ENCODE assay signal across 1 cellular context in genomic region chr1:117929340-117930172, GRCh38.
TF ChIP-seq lines count a peak whose summit lies in the region.

A gene with protein sequence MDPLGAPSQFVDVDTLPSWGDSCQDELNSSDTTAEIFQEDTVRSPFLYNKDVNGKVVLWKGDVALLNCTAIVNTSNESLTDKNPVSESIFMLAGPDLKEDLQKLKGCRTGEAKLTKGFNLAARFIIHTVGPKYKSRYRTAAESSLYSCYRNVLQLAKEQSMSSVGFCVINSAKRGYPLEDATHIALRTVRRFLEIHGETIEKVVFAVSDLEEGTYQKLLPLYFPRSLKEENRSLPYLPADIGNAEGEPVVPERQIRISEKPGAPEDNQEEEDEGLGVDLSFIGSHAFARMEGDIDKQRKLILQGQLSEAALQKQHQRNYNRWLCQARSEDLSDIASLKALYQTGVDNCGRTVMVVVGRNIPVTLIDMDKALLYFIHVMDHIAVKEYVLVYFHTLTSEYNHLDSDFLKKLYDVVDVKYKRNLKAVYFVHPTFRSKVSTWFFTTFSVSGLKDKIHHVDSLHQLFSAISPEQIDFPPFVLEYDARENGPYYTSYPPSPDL (minus strand): TSS chr1:117929621. CDS start chr1:117920357, 9,264 bp downstream.
TSS of gene WDR3 (plus strand) at chr1:117929739. CDS start at chr1:117933320, 3,581 bp downstream.

TF ChIP-seq in H1, 55 proteins besides CTCF, POLR2A, EP300 and RAD21 (continued from another document):
- TF ChIP-seq TCF12 (IDR thresholded peaks at IDR 0.05; ENCODE audit: low read depth, low read length) (no peak), SRF (IDR thresholded peaks at IDR 0.05; ENCODE audit: low read depth, low read length) (no peak), HDAC6 (IDR thresholded peaks at IDR 0.05; ENCODE audit: low read depth, low read length) (no peak), SAP30 (IDR thresholded peaks at IDR 0.05; ENCODE audit: insufficient read depth, insufficient replicate concordance, low read length) (peak; percentile 96), CBX8 (IDR thresholded peaks at IDR 0.05; ENCODE audit: borderline replicate concordance, low read depth, low read length) (no peak), JUND (IDR thresholded peaks at IDR 0.05; ENCODE audit: low read length) (no peak), RXRA (IDR thresholded peaks at IDR 0.05; ENCODE audit: insufficient read depth, low read depth, low read length) (no peak), SIX5 (IDR thresholded peaks at IDR 0.05; ENCODE audit: low read depth, low read length) (no peak), CTBP2 (IDR thresholded peaks at IDR 0.05; ENCODE audit: borderline replicate concordance, insufficient read depth, insufficient read length, low read length) (no peak), POU5F1 (IDR thresholded peaks at IDR 0.05; ENCODE audit: low read depth, low read length) (no peak), TBP (IDR thresholded peaks at IDR 0.05; ENCODE audit: low read depth, low read length) (peak; percentile 74), JUN (IDR thresholded peaks at IDR 0.05; ENCODE audit: low read depth, low read length) (no peak), FOSL1 (IDR thresholded peaks at IDR 0.05; ENCODE audit: insufficient read depth, low read depth, low read length) (no peak), CHD2 (IDR thresholded peaks at IDR 0.05; ENCODE audit: low read length) (no peak), KDM1A (IDR thresholded peaks at IDR 0.05; ENCODE audit: borderline replicate concordance, low read length) (no peak), KDM5A (IDR thresholded peaks at IDR 0.05; ENCODE audit: low read length) (no peak), TAF1 (IDR thresholded peaks at IDR 0.05; ENCODE audit: low read depth, low read length) (peak; percentile 82), TEAD4 (IDR thresholded peaks at IDR 0.05; ENCODE audit: low read depth, low read length) (no peak), NRF1 (IDR thresholded peaks at IDR 0.05; ENCODE audit: low read depth, low read length) (no peak), EGR1 (IDR thresholded peaks at IDR 0.05; ENCODE audit: borderline replicate concordance, low read depth, low read length) (no peak), BCL11A (IDR thresholded peaks at IDR 0.05; ENCODE audit: low read depth in 2 of 2, low read length in 2 of 2) (no peak), RNF2 (IDR thresholded peaks at IDR 0.05; ENCODE audit: borderline replicate concordance, low read depth, low read length, missing control alignments, poor library complexity, severe bottlenecking) (no peak), PHF8 (conservative IDR thresholded peaks at IDR 0.05; ENCODE audit: low read depth, low read length) (peak; percentile 76), SP1 (IDR thresholded peaks at IDR 0.05; ENCODE audit: low read depth, low read length) (peak; percentile 49; the same call in 1 of the 2 replicates), BRCA1 (IDR thresholded peaks at IDR 0.05; ENCODE audit: low read depth, low read length) (no peak), ZNF274 (IDR thresholded peaks at IDR 0.05; ENCODE audit: borderline replicate concordance, extremely low read depth, low read length) (no peak), SP4 (IDR thresholded peaks at IDR 0.05; ENCODE audit: low read length) (no peak), CBX5 (IDR thresholded peaks at IDR 0.05; ENCODE audit: low read depth, low read length) (no peak), SIN3A (conservative IDR thresholded peaks at IDR 0.05 in 1 of 2, IDR thresholded peaks at IDR 0.05 in 1 of 2; ENCODE audit: low read depth in 1 of 2, low read length in 2 of 2) (peak; percentile 45 to 69; a peak in 2 of 4 replicates), SP2 (IDR thresholded peaks at IDR 0.05; ENCODE audit: low read length) (no peak), CREB1 (IDR thresholded peaks at IDR 0.05) (peak; percentile 76), USF2 (IDR thresholded peaks at IDR 0.05; ENCODE audit: low read length) (no peak), RFX5 (IDR thresholded peaks at IDR 0.05; ENCODE audit: borderline replicate concordance, low read depth, low read length) (no peak), HDAC2 (IDR thresholded peaks at IDR 0.05; ENCODE audit: borderline replicate concordance in 1 of 2, low read depth in 2 of 2, low read length in 2 of 2) (no peak; a peak in 1 of 4 replicates), GTF2F1 (IDR thresholded peaks at IDR 0.05; ENCODE audit: borderline replicate concordance, low read depth, low read length) (no peak), CHD1 (IDR thresholded peaks at IDR 0.05; ENCODE audit: low read depth, low read length) (no peak), EZH2 (IDR thresholded peaks at IDR 0.05; ENCODE audit: low read depth, low read length, severe bottlenecking) (no peak), RBBP5 (IDR thresholded peaks at IDR 0.05; ENCODE audit: borderline replicate concordance, low read depth, low read length) (peak; percentile 16), SUZ12 (IDR thresholded peaks at IDR 0.05; ENCODE audit: low read length) (no peak), POLR2AphosphoS5 (IDR thresholded peaks at IDR 0.05; ENCODE audit: low read depth, low read length) (peak; percentile 27), MAFK (IDR thresholded peaks at IDR 0.05; ENCODE audit: low read depth, low read length) (no peak), BACH1 (IDR thresholded peaks at IDR 0.05; ENCODE audit: low read length) (no peak)
- TF ChIP-seq, protein P1, sequence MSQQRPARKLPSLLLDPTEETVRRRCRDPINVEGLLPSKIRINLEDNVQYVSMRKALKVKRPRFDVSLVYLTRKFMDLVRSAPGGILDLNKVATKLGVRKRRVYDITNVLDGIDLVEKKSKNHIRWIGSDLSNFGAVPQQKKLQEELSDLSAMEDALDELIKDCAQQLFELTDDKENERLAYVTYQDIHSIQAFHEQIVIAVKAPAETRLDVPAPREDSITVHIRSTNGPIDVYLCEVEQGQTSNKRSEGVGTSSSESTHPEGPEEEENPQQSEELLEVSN (IDR thresholded peaks at IDR 0.05) = no peak
- TF ChIP-seq, protein P2, sequence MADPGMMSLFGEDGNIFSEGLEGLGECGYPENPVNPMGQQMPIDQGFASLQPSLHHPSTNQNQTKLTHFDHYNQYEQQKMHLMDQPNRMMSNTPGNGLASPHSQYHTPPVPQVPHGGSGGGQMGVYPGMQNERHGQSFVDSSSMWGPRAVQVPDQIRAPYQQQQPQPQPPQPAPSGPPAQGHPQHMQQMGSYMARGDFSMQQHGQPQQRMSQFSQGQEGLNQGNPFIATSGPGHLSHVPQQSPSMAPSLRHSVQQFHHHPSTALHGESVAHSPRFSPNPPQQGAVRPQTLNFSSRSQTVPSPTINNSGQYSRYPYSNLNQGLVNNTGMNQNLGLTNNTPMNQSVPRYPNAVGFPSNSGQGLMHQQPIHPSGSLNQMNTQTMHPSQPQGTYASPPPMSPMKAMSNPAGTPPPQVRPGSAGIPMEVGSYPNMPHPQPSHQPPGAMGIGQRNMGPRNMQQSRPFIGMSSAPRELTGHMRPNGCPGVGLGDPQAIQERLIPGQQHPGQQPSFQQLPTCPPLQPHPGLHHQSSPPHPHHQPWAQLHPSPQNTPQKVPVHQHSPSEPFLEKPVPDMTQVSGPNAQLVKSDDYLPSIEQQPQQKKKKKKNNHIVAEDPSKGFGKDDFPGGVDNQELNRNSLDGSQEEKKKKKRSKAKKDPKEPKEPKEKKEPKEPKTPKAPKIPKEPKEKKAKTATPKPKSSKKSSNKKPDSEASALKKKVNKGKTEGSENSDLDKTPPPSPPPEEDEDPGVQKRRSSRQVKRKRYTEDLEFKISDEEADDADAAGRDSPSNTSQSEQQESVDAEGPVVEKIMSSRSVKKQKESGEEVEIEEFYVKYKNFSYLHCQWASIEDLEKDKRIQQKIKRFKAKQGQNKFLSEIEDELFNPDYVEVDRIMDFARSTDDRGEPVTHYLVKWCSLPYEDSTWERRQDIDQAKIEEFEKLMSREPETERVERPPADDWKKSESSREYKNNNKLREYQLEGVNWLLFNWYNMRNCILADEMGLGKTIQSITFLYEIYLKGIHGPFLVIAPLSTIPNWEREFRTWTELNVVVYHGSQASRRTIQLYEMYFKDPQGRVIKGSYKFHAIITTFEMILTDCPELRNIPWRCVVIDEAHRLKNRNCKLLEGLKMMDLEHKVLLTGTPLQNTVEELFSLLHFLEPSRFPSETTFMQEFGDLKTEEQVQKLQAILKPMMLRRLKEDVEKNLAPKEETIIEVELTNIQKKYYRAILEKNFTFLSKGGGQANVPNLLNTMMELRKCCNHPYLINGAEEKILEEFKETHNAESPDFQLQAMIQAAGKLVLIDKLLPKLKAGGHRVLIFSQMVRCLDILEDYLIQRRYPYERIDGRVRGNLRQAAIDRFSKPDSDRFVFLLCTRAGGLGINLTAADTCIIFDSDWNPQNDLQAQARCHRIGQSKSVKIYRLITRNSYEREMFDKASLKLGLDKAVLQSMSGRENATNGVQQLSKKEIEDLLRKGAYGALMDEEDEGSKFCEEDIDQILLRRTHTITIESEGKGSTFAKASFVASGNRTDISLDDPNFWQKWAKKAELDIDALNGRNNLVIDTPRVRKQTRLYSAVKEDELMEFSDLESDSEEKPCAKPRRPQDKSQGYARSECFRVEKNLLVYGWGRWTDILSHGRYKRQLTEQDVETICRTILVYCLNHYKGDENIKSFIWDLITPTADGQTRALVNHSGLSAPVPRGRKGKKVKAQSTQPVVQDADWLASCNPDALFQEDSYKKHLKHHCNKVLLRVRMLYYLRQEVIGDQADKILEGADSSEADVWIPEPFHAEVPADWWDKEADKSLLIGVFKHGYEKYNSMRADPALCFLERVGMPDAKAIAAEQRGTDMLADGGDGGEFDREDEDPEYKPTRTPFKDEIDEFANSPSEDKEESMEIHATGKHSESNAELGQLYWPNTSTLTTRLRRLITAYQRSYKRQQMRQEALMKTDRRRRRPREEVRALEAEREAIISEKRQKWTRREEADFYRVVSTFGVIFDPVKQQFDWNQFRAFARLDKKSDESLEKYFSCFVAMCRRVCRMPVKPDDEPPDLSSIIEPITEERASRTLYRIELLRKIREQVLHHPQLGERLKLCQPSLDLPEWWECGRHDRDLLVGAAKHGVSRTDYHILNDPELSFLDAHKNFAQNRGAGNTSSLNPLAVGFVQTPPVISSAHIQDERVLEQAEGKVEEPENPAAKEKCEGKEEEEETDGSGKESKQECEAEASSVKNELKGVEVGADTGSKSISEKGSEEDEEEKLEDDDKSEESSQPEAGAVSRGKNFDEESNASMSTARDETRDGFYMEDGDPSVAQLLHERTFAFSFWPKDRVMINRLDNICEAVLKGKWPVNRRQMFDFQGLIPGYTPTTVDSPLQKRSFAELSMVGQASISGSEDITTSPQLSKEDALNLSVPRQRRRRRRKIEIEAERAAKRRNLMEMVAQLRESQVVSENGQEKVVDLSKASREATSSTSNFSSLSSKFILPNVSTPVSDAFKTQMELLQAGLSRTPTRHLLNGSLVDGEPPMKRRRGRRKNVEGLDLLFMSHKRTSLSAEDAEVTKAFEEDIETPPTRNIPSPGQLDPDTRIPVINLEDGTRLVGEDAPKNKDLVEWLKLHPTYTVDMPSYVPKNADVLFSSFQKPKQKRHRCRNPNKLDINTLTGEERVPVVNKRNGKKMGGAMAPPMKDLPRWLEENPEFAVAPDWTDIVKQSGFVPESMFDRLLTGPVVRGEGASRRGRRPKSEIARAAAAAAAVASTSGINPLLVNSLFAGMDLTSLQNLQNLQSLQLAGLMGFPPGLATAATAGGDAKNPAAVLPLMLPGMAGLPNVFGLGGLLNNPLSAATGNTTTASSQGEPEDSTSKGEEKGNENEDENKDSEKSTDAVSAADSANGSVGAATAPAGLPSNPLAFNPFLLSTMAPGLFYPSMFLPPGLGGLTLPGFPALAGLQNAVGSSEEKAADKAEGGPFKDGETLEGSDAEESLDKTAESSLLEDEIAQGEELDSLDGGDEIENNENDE (IDR thresholded peaks at IDR 0.05; ENCODE audit: insufficient replicate concordance, low read length) = no peak
- TF ChIP-seq, protein P3, sequence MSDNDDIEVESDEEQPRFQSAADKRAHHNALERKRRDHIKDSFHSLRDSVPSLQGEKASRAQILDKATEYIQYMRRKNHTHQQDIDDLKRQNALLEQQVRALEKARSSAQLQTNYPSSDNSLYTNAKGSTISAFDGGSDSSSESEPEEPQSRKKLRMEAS (IDR thresholded peaks at IDR 0.05) = peak; percentile 80
- TF ChIP-seq, protein P4, sequence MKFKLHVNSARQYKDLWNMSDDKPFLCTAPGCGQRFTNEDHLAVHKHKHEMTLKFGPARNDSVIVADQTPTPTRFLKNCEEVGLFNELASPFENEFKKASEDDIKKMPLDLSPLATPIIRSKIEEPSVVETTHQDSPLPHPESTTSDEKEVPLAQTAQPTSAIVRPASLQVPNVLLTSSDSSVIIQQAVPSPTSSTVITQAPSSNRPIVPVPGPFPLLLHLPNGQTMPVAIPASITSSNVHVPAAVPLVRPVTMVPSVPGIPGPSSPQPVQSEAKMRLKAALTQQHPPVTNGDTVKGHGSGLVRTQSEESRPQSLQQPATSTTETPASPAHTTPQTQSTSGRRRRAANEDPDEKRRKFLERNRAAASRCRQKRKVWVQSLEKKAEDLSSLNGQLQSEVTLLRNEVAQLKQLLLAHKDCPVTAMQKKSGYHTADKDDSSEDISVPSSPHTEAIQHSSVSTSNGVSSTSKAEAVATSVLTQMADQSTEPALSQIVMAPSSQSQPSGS (IDR thresholded peaks at IDR 0.05; ENCODE audit: low read length) = no peak
